ENCODE assay signal across 19 cellular contexts in the genomic region with DNA sequence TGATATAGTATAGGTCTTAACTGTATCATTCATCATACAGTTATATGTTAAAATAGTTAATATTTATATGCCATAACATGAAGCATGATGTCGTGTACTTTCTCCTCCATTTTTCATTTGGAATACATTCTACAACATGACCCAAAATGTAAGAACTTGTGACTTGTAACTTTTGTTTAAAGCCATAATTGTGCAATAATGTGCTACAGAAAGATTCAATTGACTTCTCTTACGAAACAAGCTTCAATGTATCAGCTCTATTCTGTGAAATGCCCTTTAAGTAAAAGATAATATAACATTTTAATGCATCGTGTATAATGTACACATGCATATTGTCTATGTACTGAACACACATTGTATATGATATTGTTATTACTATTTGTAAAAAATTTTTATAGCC.
DNase-seq lines count a peak whose midpoint lies in the region; ATAC-seq, FAIRE-seq and TF ChIP-seq lines count a peak whose summit lies in the region.
"Had no signal": no experiment of that assay in that cellular context is flagged by ENCODE, and none has a peak within 500 bp of the region (broad histone marks: within the 10 kb centered on the region; RNA-seq: fewer than 3 reads in every experiment).

No MANE protein-coding gene starts in this region.

- in situ Hi-C loops in K562 (cut with MboI), result no loop called here

- H3K9me3 ChIP-seq in SK-N-SH (no peaks in the 10 kb centered on the region), K562 (replicated peaks; ENCODE audit: control insufficient read depth, insufficient read depth, low read depth, low read length) (peaks cover 4% of the 10 kb centered on the region; the same call in 1 of the 2 replicates), neural progenitor cell (ENCODE audit: low read depth) (no peaks in the 10 kb centered on the region)

- no peak for TF ChIP-seq EP300 in SK-N-SH (IDR thresholded peaks at IDR 0.05; ENCODE audit: borderline replicate concordance in 1 of 2, low read depth in 1 of 2, low read length in 1 of 2)
- TF ChIP-seq EP300 in K562 (IDR thresholded peaks at IDR 0.05; ENCODE audit: low read length), result no peak

- no peak for TF ChIP-seq CTCF in SK-N-SH (IDR thresholded peaks at IDR 0.05)
- TF ChIP-seq CTCF in K562 (IDR thresholded peaks at IDR 0.05 in 2 of 3, conservative IDR thresholded peaks at IDR 0.05 in 1 of 3; ENCODE audit: insufficient read depth in 2 of 3, low read depth in 1 of 3, low read length in 3 of 3), result no peak
- TF ChIP-seq CTCF in neural progenitor cell (IDR thresholded peaks at IDR 0.05), result no peak

- H3K4me1 Mint-ChIP-seq in neural progenitor cell, result no peaks in the 10 kb centered on the region
- H3K4me1 Mint-ChIP-seq: CD14-positive monocyte had no signal

- H3K27ac ChIP-seq in SK-N-SH (ENCODE audit: low read depth in 2 of 2, low read length in 1 of 2) (no peak overlapping the region), K562 (ENCODE audit: extremely low read depth, low read depth, low read length) (no peak overlapping the region), neural progenitor cell (no peak overlapping the region)

- no peaks in the 10 kb centered on the region for H4K20me1 ChIP-seq in SK-N-SH (ENCODE audit: insufficient read depth)
- no peaks in the 10 kb centered on the region for H4K20me1 ChIP-seq in K562 (replicated peaks; ENCODE audit: control insufficient read depth, insufficient read depth, low read length)
- no peaks in the 10 kb centered on the region for H4K20me1 ChIP-seq in neural progenitor cell (ENCODE audit: low read depth)

- H3K9me2 ChIP-seq in SK-N-SH, result no peaks in the 10 kb centered on the region

- no TSS peak for BruUV-seq in K562 (replicated peaks; lab: Mats Ljungman, UMichigan)

- H3K4me3 ChIP-seq in SK-N-SH (ENCODE audit: low read depth in 2 of 2, low read length in 1 of 2) (no peak overlapping the region), K562 (no peak overlapping the region), neural progenitor cell (no peak overlapping the region)

- intact Hi-C loops in K562 (cut with micrococcal nuclease), result no loop called here

- no peak overlapping the region for H3K4me3 Mint-ChIP-seq in neural progenitor cell
- H3K4me3 Mint-ChIP-seq: HFFc6 had no signal

- H3K27me3 Mint-ChIP-seq in neural progenitor cell (ENCODE audit: insufficient read depth, low read depth), result no peaks in the 10 kb centered on the region

- H3K9ac ChIP-seq in SK-N-SH, result no peak overlapping the region
- no peak overlapping the region for H3K9ac ChIP-seq in K562 (ENCODE audit: insufficient read depth in 1 of 2, low read depth in 2 of 2, low read length in 2 of 2)
- H3K9ac ChIP-seq in neural progenitor cell, result no peak overlapping the region

- H3K27me3 ChIP-seq in SK-N-SH (ENCODE audit: insufficient read depth) (no peaks in the 10 kb centered on the region; the same call in 1 of the 2 replicates), K562 (ENCODE audit: control insufficient read depth in 2 of 2, insufficient read depth in 2 of 2, low read length in 2 of 2) (no peaks in the 10 kb centered on the region; a peak in 1 of 5 replicates), neural progenitor cell (no peaks in the 10 kb centered on the region)

- no peak for DNase-seq in SK-N-SH
- peak; percentile 77 for DNase-seq in MV-4-11 (lab: John Stamatoyannopoulos, UW)
- DNase-seq in K562 (ENCODE audit: extremely low read depth in 1 of 4, low spot score in 3 of 4), result no peak
- peak; percentile 14 for DNase-seq in iris pigment epithelial cell (ENCODE audit: low read depth)
- no peak for DNase-seq in activated CD4-positive, alpha-beta T cell treated with anti-CD3 and anti-CD28 coated beads for 4 hours
- DNase-seq in amniotic stem cell (lab: John Stamatoyannopoulos, UW), result no peak
- no peak for DNase-seq in neural progenitor cell (ENCODE audit: low spot score)
- DNase-seq: GF-D8, H7, HFFc6, MM.1S, NCI-H1105 treated with DMSO at 0.1 percent for 48 hours, NCI-H2029 treated with DMSO at 0.1 percent for 48 hours, NCI-H226, NCI-H510A treated with DMSO at 0.1 percent for 48 hours, NCI-H748 treated with DMSO at 0.1 percent for 48 hours, SHP77 had no signal

- POLR2A ChIA-PET in SK-N-SH (lab: Yijun Ruan, JAX), result no interaction called here
- POLR2A ChIA-PET in K562 (lab: Yijun Ruan, JAX), result no interaction called here

- no peaks in the 10 kb centered on the region for H3K36me3 Mint-ChIP-seq in neural progenitor cell
- H3K36me3 Mint-ChIP-seq: CD14-positive monocyte had no signal

- 36% methylated on average over 3 of the region's 3 CpGs for WGBS in SK-N-SH (ENCODE audit: low lambda C conversion rate)
- 61% methylated on average over 3 of the region's 3 CpGs for WGBS in K562 (ENCODE audit: insufficient coverage, low coverage, missing lambda C conversion rate)

- H3K4me2 ChIP-seq in SK-N-SH, result no peak overlapping the region
- H3K4me2 ChIP-seq in K562 (ENCODE audit: insufficient read depth, low read length), result no peak overlapping the region
- no peak overlapping the region for H3K4me2 ChIP-seq in neural progenitor cell

- H3K9me3 Mint-ChIP-seq in neural progenitor cell, result no peaks in the 10 kb centered on the region
- H3K9me3 Mint-ChIP-seq: HFFc6 had no signal

- TF ChIP-seq RAD21 in SK-N-SH (IDR thresholded peaks at IDR 0.05; ENCODE audit: low read length) (no peak), K562 (CRISPR knock-in tag; conservative IDR thresholded peaks at IDR 0.05 in 1 of 2, IDR thresholded peaks at IDR 0.05 in 1 of 2) (no peak)

- no peak overlapping the region for H2AFZ ChIP-seq in SK-N-SH (ENCODE audit: low read depth)
- H2AFZ ChIP-seq in K562 (ENCODE audit: low read depth, low read length), result no peak overlapping the region
- H2AFZ ChIP-seq in neural progenitor cell (replicated peaks), result no peak overlapping the region

- H3F3A ChIP-seq in SK-N-SH (replicated peaks; ENCODE audit: insufficient read depth), result no peaks in the 10 kb centered on the region
- no peaks in the 10 kb centered on the region for H3F3A ChIP-seq in neural progenitor cell (ENCODE audit: low read depth)

- no peaks in the 10 kb centered on the region for H3K9me1 ChIP-seq in K562 (ENCODE audit: control insufficient read depth, insufficient read depth, low read length)

- no peak for TF ChIP-seq POLR2A in K562 (conservative IDR thresholded peaks at IDR 0.05)

- FAIRE-seq in K562 (lab: Jason Lieb, UNC), result no peak

- ATAC-seq in SK-N-SH treated with all-trans-retinoic acid at 6 μM for 48 hours, result no peak
- ATAC-seq in K562, result no peak

- H3K4me1 ChIP-seq in SK-N-SH (ENCODE audit: control insufficient read depth in 1 of 2, insufficient read depth in 2 of 2, low read depth in 1 of 2, low read length in 1 of 2) (no peaks in the 10 kb centered on the region), K562 (replicated peaks in 1 of 2; ENCODE audit: control insufficient read depth in 2 of 2, insufficient read depth in 2 of 2, low read length in 2 of 2) (no peaks in the 10 kb centered on the region), neural progenitor cell (no peaks in the 10 kb centered on the region)

- H3K79me2 ChIP-seq in SK-N-SH (ENCODE audit: insufficient read depth) (no peaks in the 10 kb centered on the region), K562 (ENCODE audit: control insufficient read depth, insufficient read depth, low read length) (no peaks in the 10 kb centered on the region), neural progenitor cell (ENCODE audit: low read depth) (no peaks in the 10 kb centered on the region)

- H3K27ac Mint-ChIP-seq in neural progenitor cell, result no peak overlapping the region
- H3K27ac Mint-ChIP-seq: CD14-positive monocyte, HFFc6 had no signal

- no peaks in the 10 kb centered on the region for H3K36me3 ChIP-seq in SK-N-SH (replicated peaks in 1 of 2; ENCODE audit: control insufficient read depth in 1 of 2, insufficient read depth in 2 of 2, low read length in 1 of 2)
- H3K36me3 ChIP-seq in K562 (ENCODE audit: control insufficient read depth, insufficient read depth, low read length), result no peaks in the 10 kb centered on the region; the same call in 2 of the 3 replicates
- H3K36me3 ChIP-seq in neural progenitor cell, result no peaks in the 10 kb centered on the region

- CTCF ChIA-PET in SK-N-SH (lab: Yijun Ruan, JAX), result no interaction called here
- CTCF ChIA-PET in K562 (lab: Yijun Ruan, JAX; ENCODE audit: low intra/inter-chr PET ratio), result no interaction called here

TF ChIP-seq in SK-N-SH treated with all-trans-retinoic acid at 6 μM for 48 hours, 23 proteins besides CTCF, POLR2A, EP300 and RAD21 (continues in another document):
- peak; percentile 47; the same call in 1 of the 2 replicates for TF ChIP-seq ZNF70 (CRISPR knock-in tag; IDR thresholded peaks at IDR 0.05)

TF ChIP-seq in SK-N-SH, 30 proteins besides CTCF, POLR2A, EP300 and RAD21 (continues in another document):
- TF ChIP-seq TEAD4 (IDR thresholded peaks at IDR 0.05; ENCODE audit: borderline replicate concordance, insufficient read depth), result no peak
- TF ChIP-seq, protein P1, sequence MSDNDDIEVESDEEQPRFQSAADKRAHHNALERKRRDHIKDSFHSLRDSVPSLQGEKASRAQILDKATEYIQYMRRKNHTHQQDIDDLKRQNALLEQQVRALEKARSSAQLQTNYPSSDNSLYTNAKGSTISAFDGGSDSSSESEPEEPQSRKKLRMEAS (IDR thresholded peaks at IDR 0.05; ENCODE audit: low read depth), result no peak
- no peak for TF ChIP-seq RFX5 (IDR thresholded peaks at IDR 0.05; ENCODE audit: low read length)

TF ChIP-seq in K562, 482 proteins besides CTCF, POLR2A, EP300 and RAD21:
- no peak for TF ChIP-seq ZNF354B (CRISPR knock-in tag; IDR thresholded peaks at IDR 0.05)
- TF ChIP-seq CEBPB (tag; IDR thresholded peaks at IDR 0.05), result peak; percentile 73
- no peak for TF ChIP-seq ZNF174 (CRISPR knock-in tag; IDR thresholded peaks at IDR 0.05)
- TF ChIP-seq, protein P2, sequence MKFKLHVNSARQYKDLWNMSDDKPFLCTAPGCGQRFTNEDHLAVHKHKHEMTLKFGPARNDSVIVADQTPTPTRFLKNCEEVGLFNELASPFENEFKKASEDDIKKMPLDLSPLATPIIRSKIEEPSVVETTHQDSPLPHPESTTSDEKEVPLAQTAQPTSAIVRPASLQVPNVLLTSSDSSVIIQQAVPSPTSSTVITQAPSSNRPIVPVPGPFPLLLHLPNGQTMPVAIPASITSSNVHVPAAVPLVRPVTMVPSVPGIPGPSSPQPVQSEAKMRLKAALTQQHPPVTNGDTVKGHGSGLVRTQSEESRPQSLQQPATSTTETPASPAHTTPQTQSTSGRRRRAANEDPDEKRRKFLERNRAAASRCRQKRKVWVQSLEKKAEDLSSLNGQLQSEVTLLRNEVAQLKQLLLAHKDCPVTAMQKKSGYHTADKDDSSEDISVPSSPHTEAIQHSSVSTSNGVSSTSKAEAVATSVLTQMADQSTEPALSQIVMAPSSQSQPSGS (CRISPR knock-in tag; IDR thresholded peaks at IDR 0.05), result no peak
- TF ChIP-seq ATF7 (IDR thresholded peaks at IDR 0.05), result no peak

Comparison
In these comparisons a context has a peak if more than half of its experiments do, and no peak if none do; other contexts are left out.
1. DNase-seq: peak in MV-4-11 (single experiment) and iris pigment epithelial cell (single experiment); none in SK-N-SH (single experiment), K562 (0 of 4), activated CD4-positive, alpha-beta T cell treated with anti-CD3 and anti-CD28 coated beads for 4 hours (0 of 2), amniotic stem cell (single experiment) and neural progenitor cell (single experiment).